8 cellular contexts compared by ENCODE assay signal in the genomic region with DNA sequence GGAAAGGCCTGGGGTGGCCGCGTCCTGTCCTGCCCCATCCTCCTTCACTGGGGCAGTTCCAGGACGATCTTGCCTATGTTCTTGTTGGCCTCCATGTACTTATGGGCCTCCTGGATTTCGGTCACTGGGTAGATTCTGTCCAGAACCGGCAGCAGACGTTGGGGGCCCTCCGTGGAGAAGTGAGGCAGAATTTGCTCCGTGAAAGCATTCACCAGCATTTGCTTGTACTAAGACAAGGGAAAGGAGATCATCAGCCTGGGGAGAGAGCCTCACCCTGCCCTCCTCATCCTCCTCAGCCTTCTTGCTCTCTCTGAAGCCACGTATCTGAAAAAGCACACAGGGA. TPM values are rescaled to one million over a fixed set of nuclear protein-coding genes. Genes with fewer than 3 reads are reported as not detected.
DNase-seq lines count a peak whose midpoint lies in the region; ATAC-seq lines count a peak whose summit lies in the region.

No MANE protein-coding gene starts in this region.

- H3K9me3 ChIP-seq in mononuclear cell (ENCODE audit: low read depth, low read length) = no peaks in the 10 kb centered on the region

- peaks cover 55% of the 10 kb centered on the region for H3K4me1 ChIP-seq in mononuclear cell (ENCODE audit: insufficient read depth, low read length)

- no peaks in the 10 kb centered on the region for H3K9me3 Mint-ChIP-seq in stimulated activated naive CD8-positive, alpha-beta T cell treated with anti-CD3 and anti-CD28 coated beads, Interleukin-15, Interleukin-2, amounts not matched to agents 100 ng/mL and 50 ng/mL, for 24 hours

- H3K4me3 Mint-ChIP-seq in stimulated activated naive CD8-positive, alpha-beta T cell treated with anti-CD3 and anti-CD28 coated beads, Interleukin-15, Interleukin-2, amounts not matched to agents 100 ng/mL and 50 ng/mL, for 24 hours = peak overlapping the region; percentile 99

- H3K4me1 Mint-ChIP-seq in stimulated activated naive CD8-positive, alpha-beta T cell treated with anti-CD3 and anti-CD28 coated beads, Interleukin-15, Interleukin-2, amounts not matched to agents 100 ng/mL and 50 ng/mL, for 24 hours (ENCODE audit: low read depth) = peaks cover 34% of the 10 kb centered on the region

- no peaks in the 10 kb centered on the region for H3K27me3 ChIP-seq in mononuclear cell (ENCODE audit: insufficient read depth, low read length)

- in situ Hi-C loops in G401 (cut with HindIII; ENCODE audit: low sequenced_read_pairs) = no loop called here

- no peak for DNase-seq in stimulated activated naive CD8-positive, alpha-beta T cell treated with anti-CD3 and anti-CD28 coated beads, Interleukin-15, Interleukin-2, amounts not matched to agents 100 U/mL and 50 U/mL, for 24 hours
- DNase-seq in G401 (ENCODE audit: low spot score) = no peak
- no peak for DNase-seq in NOMO-1 treated with DMSO at 0.1 percent for 48 hours (lab: John Stamatoyannopoulos, UW; ENCODE audit: unreplicated experiment)
- DNase-seq in activated CD4-positive, alpha-beta T cell treated with anti-CD3 and anti-CD28 coated beads, Interleukin-2, amount 50 U/mL, for 4 hours = no peak

- no peak for ATAC-seq in stimulated activated naive CD8-positive, alpha-beta T cell treated with anti-CD3 and anti-CD28 coated beads, Interleukin-15, Interleukin-2, amounts not matched to agents 100 U/mL and 50 U/mL, for 24 hours
- ATAC-seq in HG02763 (IDR thresholded peaks at IDR 0.05; ENCODE audit: unreplicated experiment) = no peak

- peak overlapping the region; percentile 28 for H3K27ac Mint-ChIP-seq in stimulated activated naive CD8-positive, alpha-beta T cell treated with anti-CD3 and anti-CD28 coated beads, Interleukin-15, Interleukin-2, amounts not matched to agents 100 ng/mL and 50 ng/mL, for 24 hours

- peak overlapping the region; percentile 72 for H3K4me3 ChIP-seq in mononuclear cell (ENCODE audit: low read length)

- H3K36me3 Mint-ChIP-seq in stimulated activated naive CD8-positive, alpha-beta T cell treated with anti-CD3 and anti-CD28 coated beads, Interleukin-15, Interleukin-2, amounts not matched to agents 100 ng/mL and 50 ng/mL, for 24 hours (ENCODE audit: low read depth) = peaks cover 20% of the 10 kb centered on the region

- peak overlapping the region; percentile 95 for H3K27ac ChIP-seq in cingulate gyrus (ENCODE audit: low read depth, low read length)

- H3K27me3 Mint-ChIP-seq in stimulated activated naive CD8-positive, alpha-beta T cell treated with anti-CD3 and anti-CD28 coated beads, Interleukin-15, Interleukin-2, amounts not matched to agents 100 ng/mL and 50 ng/mL, for 24 hours = no peaks in the 10 kb centered on the region

RNA-seq across cellular contexts. Expression of gene SF3B6, which starts 1.4 kb away (rescaled TPM):
- 107 TPM for total RNA-seq in mononuclear cell
- 339 and 437 TPM in 2 replicates for total RNA-seq in G401 (2014; rRNA removed; shearing (Covaris generic))

RNA-seq across cellular contexts. Expression of gene TP53I3, which starts 7.1 kb away (rescaled TPM):
- 5.6 TPM for total RNA-seq in mononuclear cell
- 47.6 and 66.0 TPM in 2 replicates for total RNA-seq in G401 (2014; rRNA removed; shearing (Covaris generic))

RNA-seq across cellular contexts. Expression of gene FKBP1B, which starts 28.0 kb away (rescaled TPM):
- 4.5 TPM for total RNA-seq in mononuclear cell
- 52.0 and 55.7 TPM in 2 replicates for total RNA-seq in G401 (2014; rRNA removed; shearing (Covaris generic))

RNA-seq across cellular contexts. Expression of gene WDCP, which starts 30.3 kb away (rescaled TPM):
- total RNA-seq in mononuclear cell = 3.0 TPM
- 14.3 and 22.5 TPM in 2 replicates for total RNA-seq in G401 (2014; rRNA removed; shearing (Covaris generic))

RNA-seq across cellular contexts. Expression of gene PFN4, which starts 45.6 kb away (rescaled TPM):
- not detected for total RNA-seq in mononuclear cell
- total RNA-seq in G401 (2014; rRNA removed; shearing (Covaris generic)) = not detected in 2 replicates
